Comparison of ENCODE assay signal across 1 cellular context in genomic region chr4:118591339-118592046, GRCh38.
A peak's percentile ranks its signal among the peaks of the same experiment; 100 is the strongest.
TF ChIP-seq lines count a peak whose summit lies in the region.

No MANE protein-coding gene starts in this region.

TF ChIP-seq in H1, 55 proteins besides CTCF, POLR2A, EP300 and RAD21 (continued from another document):
- TF ChIP-seq ATF2 (IDR thresholded peaks at IDR 0.05; ENCODE audit: low read length), result peak; percentile 91
- peak; percentile 89 for TF ChIP-seq TAF1 (IDR thresholded peaks at IDR 0.05; ENCODE audit: low read depth, low read length)
TF ChIP-seq in H1: peak in this region for 19; not testable (repeated sequence) for 36.
